8 cellular contexts compared by ENCODE assay signal in genomic region chr11:62444271-62444833, GRCh38. TPM values are rescaled to one million over a fixed set of nuclear protein-coding genes. Genes with fewer than 3 reads are reported as not detected.
DNase-seq lines count a peak whose midpoint lies in the region; ATAC-seq and TF ChIP-seq lines count a peak whose summit lies in the region.

No MANE protein-coding gene starts in this region.

- peak overlapping the region; percentile 31 for H2AK5ac ChIP-seq in neuronal stem cell (ENCODE audit: low read depth, low read length)

- no CpG with 5 or more reads among the region's 23 CpGs for WGBS in neuronal stem cell (ENCODE audit: extremely low coverage in 2 of 2, insufficient read length in 2 of 2, insufficient replicate concordance in 1 of 2), 2 donors
- WGBS in transverse colon (ENCODE audit: low coverage in 1 of 2), 2 donors = 24% methylated on average over 23 of the region's 23 CpGs; no CpG with 5 or more reads in 1 of the 2 donors

- DNase-seq in GM12865 (ENCODE audit: low read depth) = peak; percentile 37
- peak; percentile 92 for DNase-seq in NCI-H69 (lab: John Stamatoyannopoulos, UW)
- peak; percentile 59 to 61 for DNase-seq in activated T-cell treated with anti-CD3 and anti-CD28 coated beads, Interleukin-2, amount 50 U/mL, for 48 hours
- peak; percentile 57 for DNase-seq in fibroblast of the conjunctiva (ENCODE audit: low read depth)
- DNase-seq in neuronal stem cell (ENCODE audit: low spot score) = no peak
- DNase-seq in transverse colon = peak; percentile 65

- no peak overlapping the region for H3K4ac ChIP-seq in neuronal stem cell (ENCODE audit: low read length)

- intact Hi-C loops in transverse colon (cut with DNase I; ENCODE audit: low total_unique reads) = no loop called here

- H3K9me3 ChIP-seq in neuronal stem cell (replicated peaks in 1 of 2; ENCODE audit: control insufficient read depth in 2 of 2, insufficient read depth in 1 of 2, low read depth in 1 of 2, low read length in 2 of 2) (no peaks in the 10 kb centered on the region), transverse colon (no peaks in the 10 kb centered on the region)

- H3K4me2 ChIP-seq in neuronal stem cell (ENCODE audit: insufficient read depth, low read length, poor library complexity, severe bottlenecking) = no peak overlapping the region

- H2BK120ac ChIP-seq in neuronal stem cell (ENCODE audit: low read depth, low read length) = no peak overlapping the region

- H3K18ac ChIP-seq in neuronal stem cell (ENCODE audit: low read length) = no peak overlapping the region

- H3K4me1 ChIP-seq in neuronal stem cell (ENCODE audit: control insufficient read depth in 2 of 2, insufficient read depth in 1 of 2, low read depth in 1 of 2, low read length in 2 of 2) = peaks cover 0 to 3% of the 10 kb centered on the region in 2 donors
- H3K4me1 ChIP-seq in transverse colon = peaks cover 25 to 54% (median 40%) of the 10 kb centered on the region in 4 donors

- no peaks in the 10 kb centered on the region for H3K36me3 ChIP-seq in neuronal stem cell (replicated peaks in 1 of 2; ENCODE audit: control insufficient read depth in 2 of 2, insufficient read depth in 2 of 2, low read length in 2 of 2)
- H3K36me3 ChIP-seq in transverse colon = no peaks in the 10 kb centered on the region

- H3K4me3 ChIP-seq in GM12865 (ENCODE audit: low read depth, low read length) = peak overlapping the region; percentile 47
- no peak overlapping the region for H3K4me3 ChIP-seq in neuronal stem cell (ENCODE audit: low read length in 2 of 2)
- H3K4me3 ChIP-seq in transverse colon = peak overlapping the region in 3 of 4 donors; percentile 14 to 37 (median 21)

- H3K79me1 ChIP-seq in neuronal stem cell (ENCODE audit: low read depth, low read length) = no peaks in the 10 kb centered on the region

- no peak overlapping the region for H3K14ac ChIP-seq in neuronal stem cell (ENCODE audit: low read length)

- H2BK15ac ChIP-seq in neuronal stem cell (ENCODE audit: low read length) = no peak overlapping the region

- H4K8ac ChIP-seq in neuronal stem cell (ENCODE audit: low read depth, low read length) = no peak overlapping the region

- in situ Hi-C loops in transverse colon (cut with MboI; ENCODE audit: low pct_ligation_motif_present in 1 of 4, low pct_unique_long_range_greater_than_20kb in 1 of 4, low sequenced_read_pairs in 3 of 4) = no loop called here

- ATAC-seq in GM18868 (IDR thresholded peaks at IDR 0.05; ENCODE audit: unreplicated experiment) (no peak), HG03280 (IDR thresholded peaks at IDR 0.05; ENCODE audit: unreplicated experiment) (no peak)

- TF ChIP-seq CTCF in GM12865 (IDR thresholded peaks at IDR 0.05; ENCODE audit: insufficient read depth, low read depth, low read length, missing control alignments) (no peak), transverse colon (IDR thresholded peaks at IDR 0.05) (no peak)

- H4K91ac ChIP-seq in neuronal stem cell (ENCODE audit: low read depth, low read length, poor library complexity) = no peak overlapping the region

- peak overlapping the region; percentile 57 for H2AFZ ChIP-seq in neuronal stem cell (ENCODE audit: low read length)

- no peak for TF ChIP-seq EP300 in transverse colon (IDR thresholded peaks at IDR 0.05; ENCODE audit: low read depth)

- H2BK5ac ChIP-seq in neuronal stem cell (ENCODE audit: low read length) = peak overlapping the region; percentile 67

- H3K9ac ChIP-seq in neuronal stem cell (ENCODE audit: low read depth, low read length, poor library complexity) = peak overlapping the region; percentile 1

- H3K27me3 ChIP-seq in neuronal stem cell (ENCODE audit: control insufficient read depth in 3 of 3, insufficient read depth in 3 of 3, low read depth in 1 of 3, low read length in 3 of 3) (peaks cover 0 to 27% (median 0%) of the 10 kb centered on the region in 3 experiments), transverse colon (no peaks in the 10 kb centered on the region)

- no peak overlapping the region for H3K23ac ChIP-seq in neuronal stem cell (ENCODE audit: low read depth, low read length, poor library complexity)

- H2BK12ac ChIP-seq in neuronal stem cell (ENCODE audit: low read length) = no peak overlapping the region

- no peak for TF ChIP-seq POLR2A in transverse colon (IDR thresholded peaks at IDR 0.05)

- H3K27ac ChIP-seq in neuronal stem cell (replicated peaks; ENCODE audit: low read length) (no peak overlapping the region), transverse colon (peak overlapping the region; percentile 84 to 88 (median 86))

RNA-seq across cellular contexts. Expression of gene SCGB1A1, which starts 25.5 kb away (rescaled TPM):
- polyA plus RNA-seq in neuronal stem cell (2013, experiment 1 of 2) = not detected
- not detected for polyA plus RNA-seq in neuronal stem cell (2013, experiment 2 of 2)
- not detected for total RNA-seq in transverse colon

Comparison
In these comparisons a context has a peak if more than half of its experiments do, and no peak if none do; other contexts are left out.
1. H3K4me3 ChIP-seq: peak in GM12865 (single experiment) and transverse colon (3 of 4); none in neuronal stem cell (0 of 2).